In the genomic region with DNA sequence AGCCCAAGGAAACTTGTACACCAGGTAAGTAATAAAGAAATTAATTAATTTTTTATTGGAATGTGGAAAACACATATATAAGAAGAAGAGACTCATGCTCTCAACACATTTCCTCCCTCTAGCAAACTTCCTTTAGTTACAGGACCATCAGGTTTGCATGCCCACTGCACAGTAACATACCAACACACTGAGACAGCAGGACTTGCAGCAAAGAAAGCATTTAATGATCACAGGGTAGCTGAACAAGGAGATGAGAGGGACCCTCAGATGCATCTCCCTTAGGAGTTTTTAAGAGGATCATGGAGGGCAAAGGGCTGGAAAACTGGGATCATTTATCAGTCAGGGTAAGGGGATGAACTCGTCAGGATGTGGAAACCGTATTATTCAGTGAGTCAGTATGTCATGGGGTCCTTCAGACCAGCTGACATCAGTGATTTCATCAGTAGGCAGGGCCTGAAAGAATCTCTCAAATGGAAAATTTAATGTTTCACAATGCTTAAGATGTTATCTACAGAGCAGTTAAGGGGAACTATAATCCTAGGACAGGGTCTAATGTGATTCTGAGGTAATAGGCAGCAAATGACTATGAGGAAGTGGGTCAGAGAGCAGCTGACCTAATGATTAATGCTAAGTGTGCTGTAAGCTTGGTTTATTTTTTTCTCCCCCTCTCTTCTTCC, we compare ENCODE assay signal across 13 cellular contexts.
DNase-seq lines count a peak whose midpoint lies in the region; ATAC-seq, FAIRE-seq and TF ChIP-seq lines count a peak whose summit lies in the region.
"Had no signal": no experiment of that assay in that cellular context is flagged by ENCODE, and none has a peak within 500 bp of the region (broad histone marks: within the 10 kb centered on the region; RNA-seq: fewer than 3 reads in every experiment).

No MANE protein-coding gene starts in this region.

- FAIRE-seq in A549 (lab: Jason Lieb, UNC) = no peak
- FAIRE-seq: GM12892 had no signal

- H2AFZ ChIP-seq in MM.1S (ENCODE audit: low read length) = no peak overlapping the region

- CTCF ChIA-PET in A549 (lab: Yijun Ruan, JAX) = no interaction called here

- no peak overlapping the region; the same call in 2 of the 3 replicates for H3K4me2 ChIP-seq in A549
- H3K4me2 ChIP-seq in MM.1S (ENCODE audit: low read depth, low read length) = no peak overlapping the region

- TF ChIP-seq RAD21 in A549 (conservative IDR thresholded peaks at IDR 0.05 in 1 of 2, IDR thresholded peaks at IDR 0.05 in 1 of 2) = no peak

- H3K9me3 ChIP-seq in A549 (no peaks in the 10 kb centered on the region), MM.1S (replicated peaks; ENCODE audit: insufficient read depth, low read length) (no peaks in the 10 kb centered on the region)

- ATAC-seq in A549 (peak; percentile 58 to 92), HG03565 (IDR thresholded peaks at IDR 0.05; ENCODE audit: unreplicated experiment) (peak; percentile 57), SK-N-SH treated with all-trans-retinoic acid at 6 μM for 48 hours (peak; percentile 47), foreskin keratinocyte (peak; percentile 65), HG03196 (IDR thresholded peaks at IDR 0.05; ENCODE audit: unreplicated experiment) (no peak), HG03097 (IDR thresholded peaks at IDR 0.05; ENCODE audit: low FRiP score, unreplicated experiment) (no peak)
- ATAC-seq: left ventricle myocardium superior; stimulated activated memory B cell treated with anti-CD40 and anti-IgM and Interleukin-4, amounts not matched to agents 10 μg/mL and 1 μg/mL and 100 μg/mL, for 72 hours had no signal

- H4K20me1 ChIP-seq in MM.1S (ENCODE audit: insufficient read depth, low read length) = no peaks in the 10 kb centered on the region

- H3K36me3 ChIP-seq in MM.1S (replicated peaks; ENCODE audit: insufficient read depth, low read length) = no peaks in the 10 kb centered on the region

- H3K27me3 ChIP-seq in foreskin keratinocyte (no peaks in the 10 kb centered on the region), MM.1S (replicated peaks; ENCODE audit: insufficient read depth, low read length) (no peaks in the 10 kb centered on the region)

- H3F3A ChIP-seq in MM.1S (ENCODE audit: insufficient read depth, low read length) = no peaks in the 10 kb centered on the region

- H3K27ac ChIP-seq in A549 = peak overlapping the region in 1 of 2 experiments; percentile 36; a peak in 2 of 6 replicates
- H3K27ac ChIP-seq in foreskin keratinocyte = peak overlapping the region; percentile 20
- H3K27ac ChIP-seq in MM.1S (ENCODE audit: low read length) = no peak overlapping the region

- H3K79me2 ChIP-seq in MM.1S (ENCODE audit: low read length) = no peaks in the 10 kb centered on the region

- POLR2A ChIA-PET in A549 (lab: Yijun Ruan, JAX) = no interaction called here

- no peak overlapping the region for H3K4me3 ChIP-seq in A549
- H3K4me3 ChIP-seq in MM.1S (ENCODE audit: low read length) = no peak overlapping the region

- no peak for TF ChIP-seq CTCF in A549 (IDR thresholded peaks at IDR 0.05)
- no peak for TF ChIP-seq CTCF in foreskin keratinocyte (conservative IDR thresholded peaks at IDR 0.05)
- no peak for TF ChIP-seq CTCF in MM.1S (IDR thresholded peaks at IDR 0.05; ENCODE audit: low read length)

- H3K9ac ChIP-seq in MM.1S (ENCODE audit: low read length) = no peak overlapping the region

- no peak for TF ChIP-seq POLR2A in A549 (IDR thresholded peaks at IDR 0.05; ENCODE audit: low read length)

- TF ChIP-seq EP300 in A549 (IDR thresholded peaks at IDR 0.05) = no peak; a peak in 2 of 5 replicates

- H3K9me2 ChIP-seq in MM.1S (replicated peaks; ENCODE audit: insufficient read depth, low read length) = no peaks in the 10 kb centered on the region

- no peaks in the 10 kb centered on the region for H3K4me1 ChIP-seq in A549
- H3K4me1 ChIP-seq in foreskin keratinocyte = peaks cover 3% of the 10 kb centered on the region
- no peaks in the 10 kb centered on the region for H3K4me1 ChIP-seq in MM.1S (ENCODE audit: low read length)

- DNase-seq in A549 (ENCODE audit: low read depth in 1 of 2, low spot score in 1 of 2) = peak in 1 of 2 experiments; percentile 25
- peak; percentile 49 to 86 for DNase-seq in foreskin keratinocyte
- DNase-seq in head of caudate nucleus = no peak
- no peak for DNase-seq in MM.1S
- DNase-seq: effector CD4-positive, alpha-beta T cell; left ventricle myocardium superior; NCI-H2171 treated with DMSO at 0.1 percent for 48 hours had no signal

- 63% methylated on average over 2 of the region's 2 CpGs for WGBS in A549 (ENCODE audit: missing lambda C conversion rate)

- intact Hi-C loops in head of caudate nucleus (cut with DNase I) = no loop called here

TF ChIP-seq in A549, 52 proteins besides CTCF, POLR2A, EP300 and RAD21:
- TF ChIP-seq TFCP2L1 (CRISPR knock-in tag; IDR thresholded peaks at IDR 0.05) (no peak), JUNB (IDR thresholded peaks at IDR 0.05) (peak; percentile 31; the same call in 1 of the 2 replicates), CEBPB (IDR thresholded peaks at IDR 0.05) (0 out of 4 replicates have a peak, but pooled peaks of 1 of the 2 experiments have one; percentile 38)

TF ChIP-seq in SK-N-SH treated with all-trans-retinoic acid at 6 μM for 48 hours, 23 proteins besides CTCF, POLR2A, EP300 and RAD21:
- TF ChIP-seq, protein P1, sequence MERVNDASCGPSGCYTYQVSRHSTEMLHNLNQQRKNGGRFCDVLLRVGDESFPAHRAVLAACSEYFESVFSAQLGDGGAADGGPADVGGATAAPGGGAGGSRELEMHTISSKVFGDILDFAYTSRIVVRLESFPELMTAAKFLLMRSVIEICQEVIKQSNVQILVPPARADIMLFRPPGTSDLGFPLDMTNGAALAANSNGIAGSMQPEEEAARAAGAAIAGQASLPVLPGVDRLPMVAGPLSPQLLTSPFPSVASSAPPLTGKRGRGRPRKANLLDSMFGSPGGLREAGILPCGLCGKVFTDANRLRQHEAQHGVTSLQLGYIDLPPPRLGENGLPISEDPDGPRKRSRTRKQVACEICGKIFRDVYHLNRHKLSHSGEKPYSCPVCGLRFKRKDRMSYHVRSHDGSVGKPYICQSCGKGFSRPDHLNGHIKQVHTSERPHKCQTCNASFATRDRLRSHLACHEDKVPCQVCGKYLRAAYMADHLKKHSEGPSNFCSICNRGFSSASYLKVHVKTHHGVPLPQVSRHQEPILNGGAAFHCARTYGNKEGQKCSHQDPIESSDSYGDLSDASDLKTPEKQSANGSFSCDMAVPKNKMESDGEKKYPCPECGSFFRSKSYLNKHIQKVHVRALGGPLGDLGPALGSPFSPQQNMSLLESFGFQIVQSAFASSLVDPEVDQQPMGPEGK (CRISPR knock-in tag; IDR thresholded peaks at IDR 0.05; ENCODE audit: borderline replicate concordance) = no peak
- TF ChIP-seq SNAI2 (CRISPR knock-in tag; IDR thresholded peaks at IDR 0.05) (0 out of 2 replicates have a peak, but pooled peaks have one; percentile 11), TOX (CRISPR knock-in tag; IDR thresholded peaks at IDR 0.05; ENCODE audit: borderline replicate concordance) (no peak), ZNF70 (CRISPR knock-in tag; IDR thresholded peaks at IDR 0.05) (peak; percentile 45; the same call in 1 of the 2 replicates), ZC3H10 (CRISPR knock-in tag; IDR thresholded peaks at IDR 0.05) (no peak), RARB (CRISPR knock-in tag; IDR thresholded peaks at IDR 0.05) (no peak), ISL1 (CRISPR knock-in tag; IDR thresholded peaks at IDR 0.05) (peak; percentile 89), PPARA (CRISPR knock-in tag; IDR thresholded peaks at IDR 0.05; ENCODE audit: borderline replicate concordance) (no peak)
- TF ChIP-seq, protein P2, sequence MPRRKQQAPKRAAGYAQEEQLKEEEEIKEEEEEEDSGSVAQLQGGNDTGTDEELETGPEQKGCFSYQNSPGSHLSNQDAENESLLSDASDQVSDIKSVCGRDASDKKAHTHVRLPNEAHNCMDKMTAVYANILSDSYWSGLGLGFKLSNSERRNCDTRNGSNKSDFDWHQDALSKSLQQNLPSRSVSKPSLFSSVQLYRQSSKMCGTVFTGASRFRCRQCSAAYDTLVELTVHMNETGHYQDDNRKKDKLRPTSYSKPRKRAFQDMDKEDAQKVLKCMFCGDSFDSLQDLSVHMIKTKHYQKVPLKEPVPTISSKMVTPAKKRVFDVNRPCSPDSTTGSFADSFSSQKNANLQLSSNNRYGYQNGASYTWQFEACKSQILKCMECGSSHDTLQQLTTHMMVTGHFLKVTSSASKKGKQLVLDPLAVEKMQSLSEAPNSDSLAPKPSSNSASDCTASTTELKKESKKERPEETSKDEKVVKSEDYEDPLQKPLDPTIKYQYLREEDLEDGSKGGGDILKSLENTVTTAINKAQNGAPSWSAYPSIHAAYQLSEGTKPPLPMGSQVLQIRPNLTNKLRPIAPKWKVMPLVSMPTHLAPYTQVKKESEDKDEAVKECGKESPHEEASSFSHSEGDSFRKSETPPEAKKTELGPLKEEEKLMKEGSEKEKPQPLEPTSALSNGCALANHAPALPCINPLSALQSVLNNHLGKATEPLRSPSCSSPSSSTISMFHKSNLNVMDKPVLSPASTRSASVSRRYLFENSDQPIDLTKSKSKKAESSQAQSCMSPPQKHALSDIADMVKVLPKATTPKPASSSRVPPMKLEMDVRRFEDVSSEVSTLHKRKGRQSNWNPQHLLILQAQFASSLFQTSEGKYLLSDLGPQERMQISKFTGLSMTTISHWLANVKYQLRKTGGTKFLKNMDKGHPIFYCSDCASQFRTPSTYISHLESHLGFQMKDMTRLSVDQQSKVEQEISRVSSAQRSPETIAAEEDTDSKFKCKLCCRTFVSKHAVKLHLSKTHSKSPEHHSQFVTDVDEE (CRISPR knock-in tag; IDR thresholded peaks at IDR 0.05) = 0 out of 2 replicates have a peak, but pooled peaks have one; percentile 23

Comparison
In these comparisons a context has a peak if more than half of its experiments do, and no peak if none do; other contexts are left out.
1. ATAC-seq: peak in A549 (2 of 2), HG03565 (single experiment), SK-N-SH treated with all-trans-retinoic acid at 6 μM for 48 hours (single experiment) and foreskin keratinocyte (single experiment); none in HG03196 (single experiment) and HG03097 (single experiment).
2. DNase-seq: peak in foreskin keratinocyte (2 of 2); none in head of caudate nucleus (0 of 42) and MM.1S (single experiment).